In genomic region chr3:25306066-25306465, GRCh38 we compare ENCODE assay signal across 28 cellular contexts.
"Had no signal": no experiment of that assay in that cellular context is flagged by ENCODE, and none has a peak within 500 bp of the region (broad histone marks: within the 10 kb centered on the region; RNA-seq: fewer than 3 reads in every experiment).

No MANE protein-coding gene starts in this region.

- DNase-seq: activated CD4-positive, alpha-beta T cell treated with anti-CD3 and anti-CD28 coated beads, Interleukin-2, amount 50 U/mL, for 1 hour; activated CD4-positive, CD25-positive, alpha-beta regulatory T cell; activated CD8-positive, alpha-beta memory T cell treated with anti-CD3 and anti-CD28 coated beads, Interleukin-2, amount 50 U/mL, for 4 hours; activated CD8-positive, alpha-beta T cell treated with anti-CD3 and anti-CD28 coated beads for 36 hours; activated gamma-delta T cell treated with Interleukin-2 at 50 U/mL for 16 hours; activated naive CD4-positive, alpha-beta T cell treated with anti-CD3 and anti-CD28 coated beads, Interleukin-2, amount 50 U/mL, for 16 hours; activated naive CD8-positive, alpha-beta T cell treated with anti-CD3 and anti-CD28 coated beads, Interleukin-2, amount 10 ng/mL, durations not matched to agents 7 days and 5 days; activated T-cell treated with anti-CD3 and anti-CD28 coated beads, Interleukin-2, amount 50 U/mL, for 72 hours; adrenal gland; aorta; caudate nucleus; Kasumi-1; KBM-7; NCI-H1092; NCI-H1417 treated with DMSO at 0.1 percent for 48 hours; NCI-H1694; NCI-H2029 treated with DMSO at 0.1 percent for 48 hours; NCI-H345; NCI-H510A; NCI-H526 treated with DMSO at 0.1 percent for 48 hours; NK-92 treated with Interleukin-12 subunit alpha and Interleukin-12 subunit beta, amount 100 ng/mL, for 24 hours; OCI-M1; Right ventricle myocardium superior; SJCRH30; SK-N-SH; T-helper 1 cell had no signal

- H3K4me3 ChIP-seq: adrenal gland, SJCRH30 had no signal

- H3K27me3 ChIP-seq: adrenal gland had no signal

- H3K9me3 ChIP-seq: adrenal gland, SJCRH30, SK-N-SH had no signal

- H3K4me1 ChIP-seq: adrenal gland, SJCRH30 had no signal

- H3K36me3 ChIP-seq: adrenal gland, SJCRH30 had no signal

- H3K27ac ChIP-seq: adrenal gland, RWPE1, SJCRH30, VCaP had no signal

- H3K4me2 ChIP-seq: SK-N-SH had no signal
